ENCODE assay signal across 12 cellular contexts in genomic region chr2:215772634-215773563, GRCh38.
DNase-seq lines count a peak whose midpoint lies in the region; ATAC-seq and TF ChIP-seq lines count a peak whose summit lies in the region.
"Had no signal": no experiment of that assay in that cellular context is flagged by ENCODE, and none has a peak within 500 bp of the region (broad histone marks: within the 10 kb centered on the region; RNA-seq: fewer than 3 reads in every experiment).

No MANE protein-coding gene starts in this region.

- peaks cover 26% of the 10 kb centered on the region for H3K4me1 Mint-ChIP-seq in endothelial cell (ENCODE audit: unreplicated experiment)
- peaks cover 42% of the 10 kb centered on the region for H3K4me1 Mint-ChIP-seq in neural crest cell

- H3K36me3 ChIP-seq in HUES48 (ENCODE audit: control insufficient read depth, insufficient read depth, low read length): no peaks in the 10 kb centered on the region
- H3K36me3 ChIP-seq: left lung, spleen had no signal

- H3K27ac Mint-ChIP-seq in endothelial cell (ENCODE audit: unreplicated experiment) (peak overlapping the region; percentile 2), neural crest cell (ENCODE audit: unreplicated experiment) (peak overlapping the region; percentile 1)

- no peak for TF ChIP-seq POLR2A in GM18505 (IDR thresholded peaks at IDR 0.05; ENCODE audit: borderline replicate concordance, extremely low read depth, insufficient read depth, insufficient read length)

- H3K27me3 ChIP-seq in HUES48 (ENCODE audit: control insufficient read depth, insufficient read depth, low read length): no peaks in the 10 kb centered on the region
- H3K27me3 ChIP-seq: left lung, spleen had no signal

- TF ChIP-seq CTCF in endothelial cell (IDR thresholded peaks at IDR 0.05; ENCODE audit: unreplicated experiment) (no peak), neural crest cell (conservative IDR thresholded peaks at IDR 0.05) (no peak)

- H3K9me3 ChIP-seq in HUES48 (ENCODE audit: control insufficient read depth, insufficient read depth, low read length): no peaks in the 10 kb centered on the region
- H3K9me3 ChIP-seq: left lung had no signal

- no peaks in the 10 kb centered on the region for H3K9me3 Mint-ChIP-seq in endothelial cell (ENCODE audit: unreplicated experiment)
- no peaks in the 10 kb centered on the region for H3K9me3 Mint-ChIP-seq in neural crest cell

- H3K4me1 ChIP-seq in HUES48 (ENCODE audit: control insufficient read depth, insufficient read depth, low read length): peaks cover 13% of the 10 kb centered on the region
- H3K4me1 ChIP-seq: spleen had no signal

- H3K4me3 Mint-ChIP-seq in endothelial cell (ENCODE audit: unreplicated experiment) (no peak overlapping the region), neural crest cell (no peak overlapping the region)

- DNase-seq in AG08395 (ENCODE audit: low spot score): peak; percentile 55
- no peak for DNase-seq in endothelial cell (ENCODE audit: low spot score)
- no peak for DNase-seq in neural crest cell (ENCODE audit: low read depth, low spot score)
- no peak for DNase-seq in NOMO-1 treated with DMSO at 0.1 percent for 48 hours (lab: John Stamatoyannopoulos, UW; ENCODE audit: unreplicated experiment)
- DNase-seq in SKM-1 (lab: John Stamatoyannopoulos, UW; ENCODE audit: unreplicated experiment): no peak
- DNase-seq: activated gamma-delta T cell treated with Interleukin-2 at 50 U/mL for 16 hours, NCI-H1048, spleen had no signal

- peak overlapping the region; percentile 88 for H3K27ac ChIP-seq in HUES48 (ENCODE audit: low read depth, low read length)
- H3K27ac ChIP-seq: left lung, spleen had no signal

- no peaks in the 10 kb centered on the region for H3K27me3 Mint-ChIP-seq in endothelial cell (ENCODE audit: unreplicated experiment)
- no peaks in the 10 kb centered on the region for H3K27me3 Mint-ChIP-seq in neural crest cell (ENCODE audit: low read depth)

- no peak overlapping the region for H3K9ac ChIP-seq in HUES48 (ENCODE audit: low read depth, low read length)

- H3K36me3 Mint-ChIP-seq in endothelial cell (ENCODE audit: low read depth, unreplicated experiment) (peaks cover under 1% of the 10 kb centered on the region), neural crest cell (ENCODE audit: low read depth) (no peaks in the 10 kb centered on the region)

- no peak overlapping the region for H3K4me3 ChIP-seq in HUES48 (ENCODE audit: low read depth, low read length)
- H3K4me3 ChIP-seq: left lung, spleen had no signal

- ATAC-seq in GM18505 (IDR thresholded peaks at IDR 0.05; ENCODE audit: unreplicated experiment) (no peak), GM21360 (IDR thresholded peaks at IDR 0.05; ENCODE audit: unreplicated experiment) (no peak)
